ENCODE assay signal across 20 cellular contexts in the genomic region with DNA sequence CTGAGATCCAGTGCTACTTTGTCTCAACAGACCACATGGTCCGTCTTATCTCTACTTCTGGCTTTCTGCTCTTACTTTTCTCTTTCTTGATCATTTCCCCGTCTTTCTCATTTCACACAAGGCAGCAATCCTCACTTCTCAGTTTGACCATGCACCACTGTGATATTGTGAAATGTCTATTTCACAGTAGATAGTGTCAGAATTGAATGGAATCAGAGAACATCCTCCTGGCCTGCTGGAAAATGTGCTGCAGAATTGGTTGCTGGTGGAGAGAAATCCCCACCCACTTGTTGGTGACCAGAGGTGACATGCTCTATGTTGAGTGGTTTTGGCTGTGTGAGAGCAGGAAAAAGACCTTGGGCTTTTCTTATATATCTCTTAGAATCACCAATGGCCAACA. TPM values are rescaled to one million over a fixed set of nuclear protein-coding genes. Genes with fewer than 3 reads are reported as not detected.
DNase-seq lines count a peak whose midpoint lies in the region; ATAC-seq, FAIRE-seq and TF ChIP-seq lines count a peak whose summit lies in the region.
"Had no signal": no experiment of that assay in that cellular context is flagged by ENCODE, and none has a peak within 500 bp of the region (broad histone marks: within the 10 kb centered on the region; RNA-seq: fewer than 3 reads in every experiment).

No MANE protein-coding gene starts in this region.

- H2AFZ ChIP-seq in GM23248 (peak overlapping the region; percentile 54), IMR-90 (replicated peaks; ENCODE audit: low read length, poor library complexity) (no peak overlapping the region)

- no peaks in the 10 kb centered on the region for H3K9me2 ChIP-seq in GM23248 (ENCODE audit: insufficient read depth)

- H2BK5ac ChIP-seq in IMR-90 (ENCODE audit: low read depth, low read length, poor library complexity, severe bottlenecking): peak overlapping the region; percentile 96

- no peaks in the 10 kb centered on the region for H3K27me3 ChIP-seq in GM23248 (replicated peaks; ENCODE audit: insufficient read depth)
- H3K27me3 ChIP-seq in IMR-90 (ENCODE audit: control insufficient read depth, insufficient read depth, low read length): no peaks in the 10 kb centered on the region
- no peaks in the 10 kb centered on the region for H3K27me3 ChIP-seq in brain microvascular endothelial cell (replicated peaks)

- ATAC-seq in IMR-90 (ENCODE audit: low read depth): no peak
- no peak for ATAC-seq in HG02642 (IDR thresholded peaks at IDR 0.05; ENCODE audit: poor library complexity, unreplicated experiment)
- ATAC-seq in HG03520 (IDR thresholded peaks at IDR 0.05; ENCODE audit: unreplicated experiment): no peak
- no peak for ATAC-seq in stimulated activated naive CD8-positive, alpha-beta T cell treated with anti-CD3 and anti-CD28 coated beads, Interleukin-15, Interleukin-2, amounts not matched to agents 100 U/mL and 50 U/mL, for 24 hours
- ATAC-seq: activated CD8-positive, alpha-beta T cell treated with anti-CD3 and anti-CD28 coated beads for 36 hours; foreskin keratinocyte; left cardiac atrium; sciatic nerve had no signal

- in situ Hi-C loops in GM23248 (cut with MboI): no loop called here
- in situ Hi-C loops in IMR-90 (cut with MboI; ENCODE audit: low sequenced_read_pairs): no loop called here
- in situ Hi-C loops in brain microvascular endothelial cell (cut with HindIII; ENCODE audit: low pct_ligation_motif_present, low sequenced_read_pairs): no loop called here

- H3K27ac ChIP-seq in GM23248: peak overlapping the region; percentile 96
- H3K27ac ChIP-seq in IMR-90 (ENCODE audit: insufficient read depth, low read length): no peak overlapping the region
- H3K27ac ChIP-seq in brain microvascular endothelial cell: peak overlapping the region; percentile 98
- H3K27ac ChIP-seq: foreskin keratinocyte had no signal

- H3K9ac ChIP-seq in GM23248 (peak overlapping the region; percentile 30; the same call in 1 of the 2 replicates), IMR-90 (ENCODE audit: low read depth, low read length) (no peak overlapping the region)

- peak; percentile 5 for FAIRE-seq in GM12892 (lab: Jason Lieb, UNC)
- FAIRE-seq: endometrium, RCC 7860 had no signal

- H2BK20ac ChIP-seq in IMR-90 (ENCODE audit: low read depth, low read length): peak overlapping the region; percentile 92

- H4K8ac ChIP-seq in IMR-90 (ENCODE audit: low read depth in 2 of 2, low read length in 2 of 2): peak overlapping the region; percentile 60 to 71

- H2BK15ac ChIP-seq in IMR-90 (ENCODE audit: low read depth, low read length): peak overlapping the region; percentile 84

- peak overlapping the region; percentile 56; the same call in 1 of the 2 replicates for H2AK5ac ChIP-seq in IMR-90 (ENCODE audit: low read depth, low read length)

- H3K18ac ChIP-seq in IMR-90 (ENCODE audit: low read depth, low read length): peak overlapping the region; percentile 72; the same call in 1 of the 2 replicates

- no peak overlapping the region for H3K23ac ChIP-seq in IMR-90 (ENCODE audit: low read depth, low read length)

- H3K4me2 ChIP-seq in GM23248 (ENCODE audit: unreplicated experiment): peak overlapping the region; percentile 79
- no peak overlapping the region for H3K4me2 ChIP-seq in IMR-90 (ENCODE audit: low read depth, low read length)

- H3K9me3 ChIP-seq in GM23248 (ENCODE audit: low read depth) (no peaks in the 10 kb centered on the region), IMR-90 (ENCODE audit: control insufficient read depth, insufficient read depth, low read length) (no peaks in the 10 kb centered on the region)

- dilution Hi-C loops in IMR-90 (cut with HindIII; ENCODE audit: low sequenced_read_pairs, unreplicated experiment): no loop called here

- H3K4me3 ChIP-seq in GM23248 (no peak overlapping the region; the same call in 1 of the 2 replicates), IMR-90 (ENCODE audit: insufficient read depth, low read depth, low read length) (no peak overlapping the region), brain microvascular endothelial cell (ENCODE audit: low read depth, low read length) (no peak overlapping the region)

- no peaks in the 10 kb centered on the region for H3K79me2 ChIP-seq in GM23248 (ENCODE audit: insufficient read depth)

- intact Hi-C loops in IMR-90 (cut with micrococcal nuclease): no loop called here

- 97 to 100% methylated on average over 2 of the region's 2 CpGs for WGBS in GM23248 (ENCODE audit: low coverage in 1 of 2, low lambda C conversion rate in 2 of 2, missing lambda C conversion rate in 2 of 2), 2 experiments
- no CpG with 5 or more reads among the region's 2 CpGs for WGBS in IMR-90 (ENCODE audit: extremely low coverage in 2 of 2, insufficient read length in 1 of 2), 2 experiments

- H3F3A ChIP-seq in GM23248 (ENCODE audit: insufficient read depth): peaks cover 37% of the 10 kb centered on the region

- POLR2A ChIA-PET in IMR-90 (lab: Charles Lee; ENCODE audit: unreplicated experiment): no interaction called here

- TF ChIP-seq RAD21 in IMR-90 (IDR thresholded peaks at IDR 0.05; ENCODE audit: low read length): no peak

- BruUV-seq in IMR-90 (replicated peaks; lab: Mats Ljungman, UMichigan): no TSS peak

- no peak for TF ChIP-seq CTCF in IMR-90 (conservative IDR thresholded peaks at IDR 0.05; ENCODE audit: low read depth, low read length)
- no peak for TF ChIP-seq CTCF in brain microvascular endothelial cell (IDR thresholded peaks at IDR 0.05; ENCODE audit: low read depth, low read length, missing control alignments)

- DNase-seq in GM12892 (ENCODE audit: insufficient read length): no peak
- peak; percentile 18 for DNase-seq in GM23248
- no peak for DNase-seq in IMR-90
- DNase-seq in brain microvascular endothelial cell: no peak
- DNase-seq in stimulated activated naive CD8-positive, alpha-beta T cell treated with anti-CD3 and anti-CD28 coated beads, Interleukin-15, Interleukin-2, amounts not matched to agents 100 U/mL and 50 U/mL, for 24 hours: no peak
- no peak for DNase-seq in activated T-cell treated with anti-CD3 and anti-CD28 coated beads, Interleukin-2, amount 50 U/mL, for 1 hour
- DNase-seq: activated CD8-positive, alpha-beta T cell treated with anti-CD3 and anti-CD28 coated beads for 36 hours; amygdala; foreskin keratinocyte; left cardiac atrium; NCI-H2081; NCI-H526 treated with DMSO at 0.1 percent for 48 hours; nucleus accumbens; stimulated activated CD4-positive, alpha-beta T cell treated with anti-CD3 and anti-CD28 coated beads, Interleukin-2, amount 100 ng/mL, for 48 hours; SW 1271 had no signal

- H2BK120ac ChIP-seq in IMR-90 (ENCODE audit: low read depth, low read length): peak overlapping the region; percentile 86

- no peaks in the 10 kb centered on the region for H3K9me1 ChIP-seq in IMR-90 (ENCODE audit: insufficient read depth, low read length)

- no peaks in the 10 kb centered on the region for H3K36me3 ChIP-seq in GM23248 (ENCODE audit: low read depth)
- no peaks in the 10 kb centered on the region for H3K36me3 ChIP-seq in IMR-90 (ENCODE audit: control insufficient read depth, insufficient read depth, low read length)
- no peaks in the 10 kb centered on the region for H3K36me3 ChIP-seq in brain microvascular endothelial cell (replicated peaks)

- TF ChIP-seq POLR2A in GM12892 (IDR thresholded peaks at IDR 0.05; ENCODE audit: low read depth, low read length) (no peak), IMR-90 (IDR thresholded peaks at IDR 0.05; ENCODE audit: low read depth, low read length) (no peak)

- H4K20me1 ChIP-seq in GM23248 (ENCODE audit: insufficient read depth) (no peaks in the 10 kb centered on the region), IMR-90 (ENCODE audit: insufficient read depth, low read length) (no peaks in the 10 kb centered on the region)

- peak overlapping the region; percentile 76 for H4K91ac ChIP-seq in IMR-90 (ENCODE audit: insufficient read depth, low read depth, low read length)

- peak overlapping the region; percentile 81 for H3K4ac ChIP-seq in IMR-90 (ENCODE audit: low read depth, low read length)

- no peak overlapping the region; the same call in 1 of the 2 replicates for H3K56ac ChIP-seq in IMR-90 (ENCODE audit: extremely low read depth, insufficient read depth, low read length)

- no peaks in the 10 kb centered on the region for H3K79me1 ChIP-seq in IMR-90 (ENCODE audit: low read depth in 1 of 2, low read length in 2 of 2)

- H3K4me1 ChIP-seq in GM23248 (ENCODE audit: insufficient read depth) (peaks cover 45% of the 10 kb centered on the region), IMR-90 (ENCODE audit: control insufficient read depth, insufficient read depth, low read length) (peaks cover 6% of the 10 kb centered on the region; the same call in 1 of the 2 replicates)
- H3K4me1 ChIP-seq: foreskin keratinocyte had no signal

- peak overlapping the region; percentile 31 for H2AK9ac ChIP-seq in IMR-90 (replicated peaks; ENCODE audit: low read depth, low read length, poor library complexity)

- CTCF ChIA-PET in IMR-90 (lab: Yijun Ruan, JAX): interaction anchor here (0.7 kb wide), 1 partner anchor 214 kb away, joined by 3 read pairs; no protein-coding TSS in a partner anchor

- peak overlapping the region; percentile 14; the same call in 1 of the 2 replicates for H4K5ac ChIP-seq in IMR-90 (ENCODE audit: low read depth, low read length)

- H3K14ac ChIP-seq in IMR-90 (replicated peaks; ENCODE audit: low read depth, low read length): peak overlapping the region; percentile 80

TF ChIP-seq in IMR-90, 13 proteins besides CTCF, POLR2A, EP300 and RAD21:
- TF ChIP-seq MAZ (IDR thresholded peaks at IDR 0.05; ENCODE audit: borderline replicate concordance, low read depth, low read length) (no peak), CEBPB (IDR thresholded peaks at IDR 0.05; ENCODE audit: low read depth, low read length) (peak; percentile 46)

RNA-seq across cellular contexts. Expression of gene RCN1, which starts 57.8 kb away (rescaled TPM):
- polyA plus RNA-seq in GM12892 (2012; ENCODE audit: missing spikeins): 54.0 TPM
- total RNA-seq in GM23248 (2014; rRNA removed; shearing (Covaris generic)): 483 and 534 TPM in 2 replicates
- 557 and 558 TPM in 2 replicates for polyA plus RNA-seq in GM23248 (2016; fragmentation: Nextera tagmentation; extraction: Ambion mirVana)
- total RNA-seq in IMR-90 (2012; rRNA removed): 129 and 231 TPM in 2 replicates
- polyA plus RNA-seq in IMR-90 (2012; rRNA removed): 171 and 193 TPM in 2 replicates
- polyA plus RNA-seq in IMR-90 (2012; cell fraction: cytosol; rRNA removed): 78.4 and 90.6 TPM in 2 replicates
- polyA plus RNA-seq in IMR-90 (2012; cell fraction: nucleus; rRNA removed; ENCODE audit: low replicate concordance): 40.8 and 127 TPM in 2 replicates
